ENCODE assay signal across 2 cellular contexts in genomic region chr15:36400936-36401585, GRCh38.
TF ChIP-seq lines count a peak whose summit lies in the region.

No MANE protein-coding gene starts in this region.

TF ChIP-seq in HCT116, 20 proteins besides CTCF, POLR2A, EP300 and RAD21:
- no peak for TF ChIP-seq TCF7L2 (IDR thresholded peaks at IDR 0.05; ENCODE audit: borderline replicate concordance, extremely low read depth, insufficient read depth, insufficient read length)
- TF ChIP-seq SIN3A (IDR thresholded peaks at IDR 0.05; ENCODE audit: low read depth): no peak
- no peak for TF ChIP-seq SRF (IDR thresholded peaks at IDR 0.05; ENCODE audit: low read depth)
- no peak for TF ChIP-seq YY1 (IDR thresholded peaks at IDR 0.05; ENCODE audit: extremely low read depth, insufficient replicate concordance, low read depth, low read length)
- TF ChIP-seq EZH2phosphoT487 (IDR thresholded peaks at IDR 0.05; ENCODE audit: borderline replicate concordance): no peak
- TF ChIP-seq ZNF274 (IDR thresholded peaks at IDR 0.05; ENCODE audit: low read depth, low read length): no peak
- no peak for TF ChIP-seq FOSL1 (IDR thresholded peaks at IDR 0.05; ENCODE audit: low read depth)

TF ChIP-seq in K562, 482 proteins besides CTCF, POLR2A, EP300 and RAD21:
- no peak for TF ChIP-seq ZNF174 (CRISPR knock-in tag; IDR thresholded peaks at IDR 0.05)
- no peak for TF ChIP-seq POLR2H (tag; IDR thresholded peaks at IDR 0.05; ENCODE audit: low read depth)
- TF ChIP-seq ZNF586 (CRISPR knock-in tag; conservative IDR thresholded peaks at IDR 0.05): no peak
- no peak for TF ChIP-seq NFE2 (IDR thresholded peaks at IDR 0.05; ENCODE audit: low read depth)
- no peak for TF ChIP-seq PBX2 (CRISPR knock-in tag; IDR thresholded peaks at IDR 0.05; ENCODE audit: low read depth)
- TF ChIP-seq PBX2 (tag; conservative IDR thresholded peaks at IDR 0.05; ENCODE audit: low read depth): no peak
- no peak for TF ChIP-seq GABPB1 (CRISPR knock-in tag; IDR thresholded peaks at IDR 0.05)
- TF ChIP-seq KDM1A (IDR thresholded peaks at IDR 0.05): no peak
- TF ChIP-seq ZNF780A (CRISPR knock-in tag; IDR thresholded peaks at IDR 0.05): no peak
